ENCODE assay signal across 29 cellular contexts in the genomic region with DNA sequence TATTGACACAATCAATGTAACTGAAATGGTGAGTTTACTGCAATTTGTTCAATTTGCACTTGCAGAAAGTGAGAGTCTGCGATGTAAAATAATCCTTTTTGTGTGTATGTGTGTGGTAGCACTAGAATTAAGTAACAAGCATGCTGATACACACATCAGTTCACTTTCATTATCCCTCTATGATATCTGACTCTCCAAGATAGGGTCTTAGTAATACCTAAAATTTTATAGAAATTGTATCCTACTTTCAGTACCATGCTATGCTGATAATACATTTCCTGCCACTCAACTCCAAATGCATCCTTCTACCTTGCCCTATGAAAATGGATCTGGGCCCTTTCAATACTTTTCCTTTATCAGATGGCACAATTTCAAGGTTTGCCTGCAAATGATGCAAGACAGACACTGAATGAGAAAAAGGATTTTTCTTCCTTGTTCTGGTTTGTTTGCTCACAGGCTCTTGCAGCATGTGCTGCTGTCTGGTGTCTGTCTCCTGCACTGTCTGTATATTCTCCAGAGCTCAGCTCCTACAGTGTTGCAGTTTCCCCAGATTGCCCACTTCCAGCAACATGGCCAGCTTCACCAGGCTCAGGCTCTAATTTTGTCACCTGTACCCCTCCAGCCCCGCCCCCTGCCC.
DNase-seq lines count a peak whose midpoint lies in the region; ATAC-seq and TF ChIP-seq lines count a peak whose summit lies in the region.
"Had no signal": no experiment of that assay in that cellular context is flagged by ENCODE, and none has a peak within 500 bp of the region (broad histone marks: within the 10 kb centered on the region; RNA-seq: fewer than 3 reads in every experiment).

No MANE protein-coding gene starts in this region.

- H3K27me3 ChIP-seq in GM23338 (ENCODE audit: insufficient read depth) (no peaks in the 10 kb centered on the region), PC-9 (ENCODE audit: insufficient read depth, low read depth) (no peaks in the 10 kb centered on the region), mesenchymal stem cell (ENCODE audit: control insufficient read depth in 1 of 2, insufficient read depth in 1 of 2, low read length in 2 of 2) (no peaks in the 10 kb centered on the region), aorta (ENCODE audit: control insufficient read depth in 1 of 2, insufficient read depth in 2 of 2, low read length in 1 of 2) (no peaks in the 10 kb centered on the region)
- H3K27me3 ChIP-seq: BLaER1 had no signal

- no peaks in the 10 kb centered on the region for H3K36me3 Mint-ChIP-seq in GM23338 (ENCODE audit: low read depth)
- H3K36me3 Mint-ChIP-seq: IgD-negative memory B cell had no signal

- intact Hi-C loops in PC-9 (cut with micrococcal nuclease; ENCODE audit: unreplicated experiment), result no loop called here
- intact Hi-C loops in aorta (cut with DNase I), result no loop called here
- intact Hi-C loops in lower leg skin (cut with DNase I; ENCODE audit: low total_unique reads), result no loop called here

- peak; percentile 3 for DNase-seq in NCI-H146 (lab: John Stamatoyannopoulos, UW)
- no peak for DNase-seq in NCI-H146 treated with DMSO at 0.1 percent for 48 hours (lab: John Stamatoyannopoulos, UW; ENCODE audit: unreplicated experiment)
- no peak for DNase-seq in GM23338 (ENCODE audit: low spot score)
- DNase-seq in PC-9, result no peak
- DNase-seq in mesenchymal stem cell, result peak; percentile 12
- no peak for DNase-seq in epidermal melanocyte (ENCODE audit: insufficient read length, low spot score)
- no peak for DNase-seq in aorta
- no peak for DNase-seq in lower leg skin (ENCODE audit: low spot score in 2 of 2)
- DNase-seq: 8988T; CD4-positive, alpha-beta T cell; DMS79 treated with DMSO at 0.1 percent for 48 hours; GF-D8; NCI-H1048; NCI-H1417; NCI-H187; NCI-H2081 treated with DMSO at 0.1 percent for 48 hours; NCI-H2171 treated with DMSO at 0.1 percent for 48 hours; NCI-H345; NCI-H510A treated with DMSO at 0.1 percent for 48 hours; NCI-H748 treated with DMSO at 0.1 percent for 48 hours; SIG-M5; SK-N-SH; SW 1271 had no signal

- TF ChIP-seq POLR2A in lower leg skin (IDR thresholded peaks at IDR 0.05), result no peak

- H3K79me2 ChIP-seq in GM23338 (replicated peaks; ENCODE audit: insufficient read depth) (no peaks in the 10 kb centered on the region), PC-9 (ENCODE audit: low read depth) (no peaks in the 10 kb centered on the region; the same call in 1 of the 2 replicates)

- no peaks in the 10 kb centered on the region for H3K9me3 ChIP-seq in PC-9 (ENCODE audit: insufficient read depth, low read depth)
- no peaks in the 10 kb centered on the region for H3K9me3 ChIP-seq in mesenchymal stem cell (ENCODE audit: control insufficient read depth, low read length)
- no peaks in the 10 kb centered on the region for H3K9me3 ChIP-seq in aorta (ENCODE audit: control insufficient read depth, low read length)
- H3K9me3 ChIP-seq: BLaER1, SK-N-SH had no signal

- ATAC-seq in GM23338 (no peak), aorta (ENCODE audit: low FRiP score) (no peak)
- ATAC-seq: HCT116, Panc1 had no signal

- H3K23ac ChIP-seq in mesenchymal stem cell (ENCODE audit: low read length in 2 of 2), result no peak overlapping the region

- H3K14ac ChIP-seq in mesenchymal stem cell (ENCODE audit: low read length in 2 of 2), result no peak overlapping the region

- BruUV-seq in PC-9 (replicated peaks; lab: Mats Ljungman, UMichigan), result no TSS peak

- no peak overlapping the region for H4K8ac ChIP-seq in mesenchymal stem cell (ENCODE audit: low read length)

- POLR2A ChIA-PET in PC-9 (lab: Charles Lee; ENCODE audit: unreplicated experiment), result no interaction called here

- H3K36me3 ChIP-seq in GM23338 (ENCODE audit: insufficient read depth), result no peaks in the 10 kb centered on the region
- H3K36me3 ChIP-seq in PC-9 (ENCODE audit: low read depth), result no peaks in the 10 kb centered on the region
- H3K36me3 ChIP-seq in mesenchymal stem cell (ENCODE audit: control insufficient read depth in 1 of 2, insufficient read depth in 2 of 2, low read depth in 1 of 2, low read length in 2 of 2), result peaks cover 2 to 9% of the 10 kb centered on the region in 2 experiments
- H3K36me3 ChIP-seq in aorta (ENCODE audit: control insufficient read depth in 1 of 2, insufficient read depth in 2 of 2, low read length in 1 of 2), result no peaks in the 10 kb centered on the region
- H3K36me3 ChIP-seq: BLaER1 had no signal

- no peak overlapping the region for H4K91ac ChIP-seq in mesenchymal stem cell (ENCODE audit: low read length)

- H4K20me1 ChIP-seq in GM23338 (replicated peaks; ENCODE audit: insufficient read depth) (no peaks in the 10 kb centered on the region), PC-9 (ENCODE audit: insufficient read depth) (no peaks in the 10 kb centered on the region; the same call in 1 of the 2 replicates)
- H4K20me1 ChIP-seq: BLaER1 had no signal

- no peak overlapping the region for H2AFZ ChIP-seq in GM23338
- H2AFZ ChIP-seq in PC-9, result 0 out of 2 replicates have a peak overlapping the region, but pooled peaks have one; percentile 33
- H2AFZ ChIP-seq in mesenchymal stem cell (ENCODE audit: low read depth, low read length), result no peak overlapping the region

- no peak overlapping the region for H2BK5ac ChIP-seq in mesenchymal stem cell (ENCODE audit: low read depth, low read length, poor library complexity, severe bottlenecking)

- no peak overlapping the region for H3K27ac ChIP-seq in GM23338 (ENCODE audit: low read depth)
- H3K27ac ChIP-seq in PC-9, result no peak overlapping the region
- no peak overlapping the region for H3K27ac ChIP-seq in mesenchymal stem cell (ENCODE audit: low read length, poor library complexity, severe bottlenecking)
- H3K27ac ChIP-seq in aorta (ENCODE audit: low read depth in 1 of 2, low read length in 2 of 2), result no peak overlapping the region
- H3K27ac ChIP-seq: BLaER1, KMS-11, RWPE1 had no signal

- H2BK15ac ChIP-seq in mesenchymal stem cell (ENCODE audit: low read depth, poor library complexity, severe bottlenecking), result no peak overlapping the region

- CTCF ChIA-PET in PC-9 (lab: Charles Lee), result no interaction called here

- WGBS in mesenchymal stem cell, result 100% methylated on average over 1 of the region's 2 CpGs
- WGBS in aorta, 2 donors, result 92 to 93% methylated on average over 2 of the region's 2 CpGs
- WGBS in lower leg skin, 2 donors, result 74 to 100% methylated on average over 2 of the region's 2 CpGs

- no peak overlapping the region for H3K9ac ChIP-seq in mesenchymal stem cell (ENCODE audit: low read length)
- H3K9ac ChIP-seq: BLaER1, KMS-11, SK-N-SH had no signal

- no peaks in the 10 kb centered on the region for H3K27me3 Mint-ChIP-seq in GM23338 (ENCODE audit: insufficient read depth, low read depth, poor library complexity)
- H3K27me3 Mint-ChIP-seq: CD4-positive, alpha-beta T cell; IgD-negative memory B cell had no signal

- H2AK5ac ChIP-seq in mesenchymal stem cell (ENCODE audit: low read length, severe bottlenecking), result no peak overlapping the region

- H3K4me1 ChIP-seq in GM23338 (ENCODE audit: insufficient read depth), result no peaks in the 10 kb centered on the region
- H3K4me1 ChIP-seq in PC-9 (replicated peaks; ENCODE audit: insufficient read depth), result 0 out of 2 replicates have a peak, but pooled peaks cover 6% of the 10 kb centered on the region
- H3K4me1 ChIP-seq in mesenchymal stem cell (ENCODE audit: control insufficient read depth, insufficient read depth, low read depth, low read length), result no peaks in the 10 kb centered on the region
- H3K4me1 ChIP-seq in aorta (ENCODE audit: control insufficient read depth in 1 of 2, insufficient read depth in 2 of 2, low read length in 2 of 2), result no peaks in the 10 kb centered on the region
- H3K4me1 ChIP-seq: BLaER1 had no signal

- H3K9me2 ChIP-seq in GM23338 (ENCODE audit: insufficient read depth) (no peaks in the 10 kb centered on the region), PC-9 (ENCODE audit: insufficient read depth) (no peaks in the 10 kb centered on the region)
- H3K9me2 ChIP-seq: SK-N-SH had no signal

- H3K4ac ChIP-seq in mesenchymal stem cell (ENCODE audit: low read depth in 1 of 2, low read length in 2 of 2), result no peak overlapping the region

- no peak overlapping the region for H3K18ac ChIP-seq in mesenchymal stem cell (ENCODE audit: low read depth in 1 of 2, low read length in 2 of 2)

- H3F3A ChIP-seq in GM23338 (replicated peaks; ENCODE audit: low read depth) (no peaks in the 10 kb centered on the region), PC-9 (ENCODE audit: insufficient read depth, low read depth) (no peaks in the 10 kb centered on the region)

- H2BK120ac ChIP-seq in mesenchymal stem cell (ENCODE audit: low read depth, low read length), result no peak overlapping the region

- H2BK12ac ChIP-seq in mesenchymal stem cell (ENCODE audit: low read length in 2 of 2), result no peak overlapping the region

- no peaks in the 10 kb centered on the region for H3K9me3 Mint-ChIP-seq in GM23338
- H3K9me3 Mint-ChIP-seq: CD4-positive, alpha-beta T cell had no signal

- H3K4me1 Mint-ChIP-seq in GM23338, result no peaks in the 10 kb centered on the region
- H3K4me1 Mint-ChIP-seq: IgD-negative memory B cell had no signal

- TF ChIP-seq CTCF in GM23338 (conservative IDR thresholded peaks at IDR 0.05; ENCODE audit: low read depth in 2 of 2), result no peak
- TF ChIP-seq CTCF in PC-9 (conservative IDR thresholded peaks at IDR 0.05), result no peak
- no peak for TF ChIP-seq CTCF in lower leg skin (IDR thresholded peaks at IDR 0.05)

- no peak overlapping the region for H3K4me3 ChIP-seq in GM23338
- H3K4me3 ChIP-seq in PC-9, result no peak overlapping the region
- H3K4me3 ChIP-seq in mesenchymal stem cell (ENCODE audit: insufficient read depth in 1 of 2, low read depth in 1 of 2, low read length in 2 of 2), result no peak overlapping the region
- H3K4me3 ChIP-seq in aorta (ENCODE audit: low read length in 2 of 2), result no peak overlapping the region
- H3K4me3 ChIP-seq in lower leg skin (ENCODE audit: low read depth, poor library complexity, severe bottlenecking), result no peak overlapping the region
- H3K4me3 ChIP-seq: BLaER1 had no signal

- no peak overlapping the region for H3K4me3 Mint-ChIP-seq in GM23338
- H3K4me3 Mint-ChIP-seq: CD4-positive, alpha-beta T cell; IgD-negative memory B cell had no signal

- H3K4me2 ChIP-seq in GM23338 (no peak overlapping the region), PC-9 (no peak overlapping the region), mesenchymal stem cell (ENCODE audit: low read length, poor library complexity, severe bottlenecking) (no peak overlapping the region)
- H3K4me2 ChIP-seq: BLaER1, KMS-11, SK-N-SH had no signal

- H3K79me1 ChIP-seq in mesenchymal stem cell (replicated peaks; ENCODE audit: low read length, poor library complexity, severe bottlenecking), result no peaks in the 10 kb centered on the region

- H3K27ac Mint-ChIP-seq in GM23338, result peak overlapping the region; percentile 33; the same call in 1 of the 2 replicates
- H3K27ac Mint-ChIP-seq: CD4-positive, alpha-beta T cell; IgD-negative memory B cell had no signal

Comparison
In these comparisons a context has a peak if more than half of its experiments do, and no peak if none do; other contexts are left out.
1. DNase-seq: peak in NCI-H146 (single experiment) and mesenchymal stem cell (single experiment); none in NCI-H146 treated with DMSO at 0.1 percent for 48 hours (single experiment), GM23338 (single experiment), PC-9 (0 of 2), epidermal melanocyte (single experiment), aorta (0 of 2) and lower leg skin (0 of 2).